In the genomic region with DNA sequence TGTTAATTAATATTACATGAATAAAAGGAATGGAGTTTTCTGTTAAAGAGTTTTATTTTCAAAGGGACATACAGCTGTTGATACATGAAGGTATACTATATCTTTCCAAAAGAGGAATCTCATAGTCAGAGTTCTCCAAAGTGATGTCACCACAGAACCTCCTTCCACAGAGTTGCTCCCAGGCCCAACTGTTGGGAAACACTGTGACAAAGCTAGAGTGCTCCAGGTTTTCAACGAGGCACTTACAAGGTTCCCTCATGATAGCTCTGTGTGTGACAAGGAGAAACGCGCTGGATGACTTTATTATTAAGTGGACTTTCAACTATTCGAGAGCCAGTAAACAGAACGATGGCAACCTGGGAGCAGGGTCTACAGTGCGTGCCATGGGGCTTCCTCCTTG, we compare ENCODE assay signal across 19 cellular contexts. TPM values are rescaled to one million over a fixed set of nuclear protein-coding genes. Genes with fewer than 3 reads are reported as not detected.
A peak's percentile ranks its signal among the peaks of the same experiment; 100 is the strongest.
DNase-seq lines count a peak whose midpoint lies in the region; ATAC-seq and TF ChIP-seq lines count a peak whose summit lies in the region.
"Had no signal": no experiment of that assay in that cellular context is flagged by ENCODE, and none has a peak within 500 bp of the region (broad histone marks: within the 10 kb centered on the region; RNA-seq: fewer than 3 reads in every experiment).

No MANE protein-coding gene starts in this region.

- POLR2A ChIA-PET in activated B cell treated with CpG ODN at 0.5 μM for 24 hours (lab: Charles Lee): interaction anchor here (2.2 to 4.3 kb wide), 4 partner anchors 12 to 47 kb away, joined by 14 to 37 read pairs (median 20); partner anchors contain the start of gene IMP4
- POLR2A ChIA-PET in RWPE1 (lab: Yijun Ruan, JAX; ENCODE audit: low non-redundant PET): no interaction called here

- H4K20me1 ChIP-seq in neural progenitor cell (ENCODE audit: low read depth): no peaks in the 10 kb centered on the region

- no peaks in the 10 kb centered on the region for H3K79me2 ChIP-seq in neural progenitor cell (ENCODE audit: low read depth)

- H3K4me3 ChIP-seq in neural progenitor cell (no peak overlapping the region), ovary (no peak overlapping the region)

- TF ChIP-seq CTCF in C4-2B (conservative IDR thresholded peaks at IDR 0.05) (no peak), activated B cell treated with CpG ODN at 0.5 μM for 24 hours (IDR thresholded peaks at IDR 0.05) (no peak), neural progenitor cell (IDR thresholded peaks at IDR 0.05) (no peak), RWPE1 (conservative IDR thresholded peaks at IDR 0.05; ENCODE audit: low read depth) (no peak), ovary (IDR thresholded peaks at IDR 0.05) (no peak)

- H3F3A ChIP-seq in neural progenitor cell (ENCODE audit: low read depth): no peaks in the 10 kb centered on the region

- H3K4me1 ChIP-seq in neural progenitor cell: peaks cover 11% of the 10 kb centered on the region
- H3K4me1 ChIP-seq in ovary (ENCODE audit: insufficient read depth): peaks cover 3% of the 10 kb centered on the region

- intact Hi-C loops in activated B cell treated with CpG ODN at 0.5 μM for 24 hours (cut with micrococcal nuclease) (no loop called here), posterior vena cava (cut with DNase I) (no loop called here), ovary (cut with DNase I) (no loop called here)

- no peak overlapping the region for H3K4me2 ChIP-seq in neural progenitor cell

- peaks cover 18% of the 10 kb centered on the region for H3K27me3 ChIP-seq in neural progenitor cell
- no peaks in the 10 kb centered on the region for H3K27me3 ChIP-seq in ovary

- no peak overlapping the region for H3K4me3 Mint-ChIP-seq in activated B cell treated with CpG ODN at 0.5 μM for 24 hours
- H3K4me3 Mint-ChIP-seq in neural progenitor cell: no peak overlapping the region

- DNase-seq in NCI-H2029 (lab: John Stamatoyannopoulos, UW) (peak; percentile 7), NCI-H2029 treated with DMSO at 0.1 percent for 48 hours (lab: John Stamatoyannopoulos, UW) (no peak), activated B cell treated with CpG ODN at 0.5 μM for 24 hours (no peak), posterior vena cava (ENCODE audit: low spot score) (peak; percentile 43), neural progenitor cell (ENCODE audit: low spot score) (no peak), RWPE1 (ENCODE audit: low spot score) (no peak), ovary (no peak)
- DNase-seq: 8988T, DND-41, H7, MM.1S, NCI-H1092, NCI-H146, NCI-H2227 treated with DMSO at 0.1 percent for 48 hours, NCI-H510A treated with DMSO at 0.1 percent for 48 hours, NCI-H774, PC-3, RPMI8226 had no signal

- H3K27ac ChIP-seq in C4-2B (peak overlapping the region; percentile 80; the same call in 1 of the 2 replicates), neural progenitor cell (no peak overlapping the region), RWPE1 (no peak overlapping the region), ovary (no peak overlapping the region)

- no peaks in the 10 kb centered on the region for H3K9me3 ChIP-seq in neural progenitor cell (ENCODE audit: low read depth)
- H3K9me3 ChIP-seq in ovary: no peaks in the 10 kb centered on the region

- H3K4me1 Mint-ChIP-seq in activated B cell treated with CpG ODN at 0.5 μM for 24 hours: peaks cover 73% of the 10 kb centered on the region
- H3K4me1 Mint-ChIP-seq in neural progenitor cell: peaks cover 34% of the 10 kb centered on the region

- H3K36me3 ChIP-seq in neural progenitor cell (no peaks in the 10 kb centered on the region), ovary (no peaks in the 10 kb centered on the region)

- H3K27me3 Mint-ChIP-seq in activated B cell treated with CpG ODN at 0.5 μM for 24 hours (no peaks in the 10 kb centered on the region), neural progenitor cell (ENCODE audit: insufficient read depth, low read depth) (peaks cover 5% of the 10 kb centered on the region)

- TF ChIP-seq EP300 in ovary (IDR thresholded peaks at IDR 0.05): no peak

- H3K9ac ChIP-seq in neural progenitor cell: no peak overlapping the region

- H2AFZ ChIP-seq in neural progenitor cell (replicated peaks): no peak overlapping the region

- H3K36me3 Mint-ChIP-seq in activated B cell treated with CpG ODN at 0.5 μM for 24 hours (ENCODE audit: low read depth): peaks cover 4% of the 10 kb centered on the region
- no peaks in the 10 kb centered on the region for H3K36me3 Mint-ChIP-seq in neural progenitor cell

- no peaks in the 10 kb centered on the region for H3K9me3 Mint-ChIP-seq in activated B cell treated with CpG ODN at 0.5 μM for 24 hours
- H3K9me3 Mint-ChIP-seq in neural progenitor cell: no peaks in the 10 kb centered on the region

- no peak for ATAC-seq in activated B cell treated with CpG ODN at 0.5 μM for 24 hours (ENCODE audit: low read depth)
- ATAC-seq: PC-3 had no signal

- H3K27ac Mint-ChIP-seq in activated B cell treated with CpG ODN at 0.5 μM for 24 hours (peak overlapping the region; percentile 68), neural progenitor cell (no peak overlapping the region)

- 90 to 96% (median 94%) methylated on average over 6 of the region's 6 CpGs for WGBS in ovary, 3 donors

- CTCF ChIA-PET in activated B cell treated with CpG ODN at 0.5 μM for 24 hours (lab: Charles Lee) (interaction anchor here (1.0 to 2.3 kb wide), 3 partner anchors 16 to 47 kb away, joined by 4 to 11 read pairs (median 8); partner anchors contain the start of gene IMP4), RWPE1 (lab: Yijun Ruan, JAX) (no interaction called here)

- no peak for TF ChIP-seq POLR2A in ovary (IDR thresholded peaks at IDR 0.05)

RNA-seq across cellular contexts. Expression of gene PTPN18, which starts 33.5 kb away (rescaled TPM):
- 77.7 and 79.2 TPM in 2 replicates for total RNA-seq in activated B cell treated with CpG ODN at 0.5 μM for 24 hours
- 10 to 100 TPM; 33.6 to 58.7 TPM for total RNA-seq in posterior vena cava
- total RNA-seq in neural progenitor cell (ENCODE audit: low replicate concordance): 4.0 and 17.6 TPM in 2 replicates
- total RNA-seq in ovary: 10 to 100 TPM; 22.2 to 47.2 (median 30.8) TPM
- polyA plus RNA-seq in ovary: 10 to 100 TPM; 29.0 to 62.6 TPM

RNA-seq across cellular contexts. Expression of gene IMP4, which starts 46.7 kb away (rescaled TPM):
- 121 and 140 TPM in 2 replicates for total RNA-seq in activated B cell treated with CpG ODN at 0.5 μM for 24 hours
- 10 to 100 TPM; 48.7 to 60.5 TPM for total RNA-seq in posterior vena cava
- 23.3 and 51.4 TPM in 2 replicates for total RNA-seq in neural progenitor cell (ENCODE audit: low replicate concordance)
- 10 to 100 TPM; 40.8 to 74.0 (median 54.4) TPM for total RNA-seq in ovary
- polyA plus RNA-seq in ovary: 10 to 100 TPM; 24.8 to 51.4 TPM

Comparison
In these comparisons a context has a peak if more than half of its experiments do, and no peak if none do; other contexts are left out.
1. DNase-seq: peak in NCI-H2029 (single experiment) and posterior vena cava (single experiment); none in NCI-H2029 treated with DMSO at 0.1 percent for 48 hours (single experiment), activated B cell treated with CpG ODN at 0.5 μM for 24 hours (single experiment), neural progenitor cell (single experiment), RWPE1 (single experiment) and ovary (0 of 5).